ENCODE assay signal across 27 cellular contexts in the genomic region with DNA sequence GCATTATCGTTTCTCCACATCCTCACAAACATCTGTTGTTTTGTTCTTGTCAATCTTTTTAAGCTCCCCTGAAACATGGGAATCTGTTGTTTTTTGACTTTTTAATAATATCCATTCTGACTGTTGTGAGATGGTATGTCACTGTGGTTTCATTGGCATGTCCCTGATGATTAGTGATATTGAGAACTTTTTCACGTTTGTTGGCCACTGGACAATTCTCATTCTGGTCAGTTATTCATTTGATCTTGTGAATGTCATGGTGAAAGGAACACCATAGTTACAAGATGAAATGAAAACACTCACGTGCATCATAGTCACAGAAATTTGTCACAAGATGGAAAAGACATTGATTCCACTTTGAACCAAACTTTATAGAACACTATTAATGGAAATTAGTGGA.
"Had no signal": no experiment of that assay in that cellular context is flagged by ENCODE, and none has a peak within 500 bp of the region (broad histone marks: within the 10 kb centered on the region; RNA-seq: fewer than 3 reads in every experiment).

No MANE protein-coding gene starts in this region.

- H2AFZ ChIP-seq: neural progenitor cell had no signal

- H3K27me3 ChIP-seq: left lung, neural progenitor cell, neutrophil, ovary, right atrium auricular region, right lobe of liver, stomach, tibial artery, upper lobe of right lung had no signal

- H3K4me2 ChIP-seq: neural progenitor cell had no signal

- H3K27ac ChIP-seq: left lung, lower lobe of right lung, neural progenitor cell, neutrophil, ovary, right atrium auricular region, right lobe of liver, skin epidermis, stomach, thoracic aorta, tibial artery, upper lobe of right lung had no signal

- H3K4me3 ChIP-seq: left lung, lower lobe of right lung, neural progenitor cell, ovary, right atrium auricular region, right lobe of liver, skin epidermis, stomach, thoracic aorta, tibial artery, upper lobe of right lung had no signal

- H3K9me3 ChIP-seq: left lung, lower lobe of right lung, neutrophil, ovary, right atrium auricular region, right lobe of liver, stomach, thoracic aorta, tibial artery, upper lobe of right lung had no signal

- DNase-seq: hippocampal formation; kidney; left colon; left lung; lower lobe of right lung; mesenchymal stem cell; naive B cell; natural killer cell; nephron progenitor cell; occipital lobe; ovary; right lobe of liver; stimulated activated CD4-positive, alpha-beta T cell treated with anti-CD3 and anti-CD28 coated beads, Interleukin-12 subunit alpha, Interleukin-12 subunit beta, amount 100 ng/mL, for 4 hours; stimulated activated CD4-positive, alpha-beta T cell treated with anti-CD3 and anti-CD28 coated beads, Interleukin-15, amount 100 ng/mL, for 24 hours; stimulated activated CD4-positive, alpha-beta T cell treated with anti-CD3 and anti-CD28 coated beads, Interleukin-2, amount 100 ng/mL, for 24 hours; stimulated activated CD4-positive, alpha-beta T cell treated with anti-CD3 and anti-CD28 coated beads, Interleukin-4, amount 100 ng/mL, for 1 hour; stimulated activated naive B cell treated with anti-CD40 and anti-IgM and Interleukin-4, amounts not matched to agents 10 μg/mL and 1 μg/mL and 100 μg/mL, for 72 hours; stimulated activated naive CD8-positive, alpha-beta T cell treated with anti-CD3 and anti-CD28 coated beads, Interleukin-15, Interleukin-2, amounts not matched to agents 100 U/mL and 50 U/mL, for 24 hours; stomach; tibial artery; trophoblast cell; upper lobe of right lung had no signal

- H3K4me1 ChIP-seq: left lung, lower lobe of right lung, right atrium auricular region, right lobe of liver, stomach, tibial artery, upper lobe of right lung had no signal

- H3K36me3 ChIP-seq: left lung, lower lobe of right lung, neural progenitor cell, neutrophil, ovary, right atrium auricular region, right lobe of liver, stomach, thoracic aorta, tibial artery, upper lobe of right lung had no signal

- H3K9ac ChIP-seq: neural progenitor cell had no signal
